1 cellular context compared by ENCODE assay signal in the genomic region with DNA sequence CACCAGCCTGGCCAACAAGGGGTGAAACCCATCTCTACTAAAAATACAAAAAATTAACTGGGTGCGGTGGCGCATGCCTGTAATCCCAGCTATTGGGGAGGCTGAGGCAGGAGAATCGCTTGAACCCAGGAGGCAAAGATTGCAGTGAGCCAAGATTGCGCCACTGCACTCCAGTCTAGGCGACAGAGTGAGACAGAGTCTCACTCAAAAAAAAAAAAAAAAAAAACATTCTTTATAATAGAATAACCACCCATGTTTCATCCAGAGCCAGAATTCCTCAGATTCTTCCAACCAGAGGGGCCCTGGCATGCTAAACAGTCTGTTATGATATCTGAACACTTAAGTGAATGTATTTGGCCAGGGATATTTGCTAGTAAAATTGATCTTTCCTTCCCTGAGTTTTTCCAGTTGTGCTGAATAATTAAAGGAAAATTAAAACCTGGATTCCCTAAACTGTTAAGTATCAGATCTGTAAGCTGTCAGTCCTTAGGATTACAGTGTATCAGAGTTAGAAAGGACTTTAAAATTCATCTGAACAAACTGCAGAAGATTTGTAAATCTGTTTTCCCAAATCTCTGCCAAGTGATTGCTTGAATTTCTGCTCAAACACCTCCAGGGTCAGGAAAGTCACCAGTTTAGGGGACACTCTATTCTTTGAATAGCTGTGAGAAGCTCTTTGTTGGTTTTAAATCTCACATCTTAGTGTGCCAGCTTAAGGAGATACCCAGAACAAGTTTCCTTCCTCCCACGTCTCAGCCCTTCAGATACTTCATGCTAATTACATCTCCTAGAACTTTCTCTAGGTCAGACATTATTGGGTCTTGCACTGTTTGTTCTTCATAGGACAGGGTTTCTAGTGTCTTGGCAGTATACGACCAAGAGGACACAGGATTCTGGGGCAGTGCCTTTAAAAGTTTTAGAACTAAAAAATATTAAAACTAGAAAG.
TF ChIP-seq lines count a peak whose summit lies in the region.

No MANE protein-coding gene starts in this region.

TF ChIP-seq in GM23338, 12 proteins besides CTCF, POLR2A, EP300 and RAD21 (continued from another document):
- TF ChIP-seq, protein P1, sequence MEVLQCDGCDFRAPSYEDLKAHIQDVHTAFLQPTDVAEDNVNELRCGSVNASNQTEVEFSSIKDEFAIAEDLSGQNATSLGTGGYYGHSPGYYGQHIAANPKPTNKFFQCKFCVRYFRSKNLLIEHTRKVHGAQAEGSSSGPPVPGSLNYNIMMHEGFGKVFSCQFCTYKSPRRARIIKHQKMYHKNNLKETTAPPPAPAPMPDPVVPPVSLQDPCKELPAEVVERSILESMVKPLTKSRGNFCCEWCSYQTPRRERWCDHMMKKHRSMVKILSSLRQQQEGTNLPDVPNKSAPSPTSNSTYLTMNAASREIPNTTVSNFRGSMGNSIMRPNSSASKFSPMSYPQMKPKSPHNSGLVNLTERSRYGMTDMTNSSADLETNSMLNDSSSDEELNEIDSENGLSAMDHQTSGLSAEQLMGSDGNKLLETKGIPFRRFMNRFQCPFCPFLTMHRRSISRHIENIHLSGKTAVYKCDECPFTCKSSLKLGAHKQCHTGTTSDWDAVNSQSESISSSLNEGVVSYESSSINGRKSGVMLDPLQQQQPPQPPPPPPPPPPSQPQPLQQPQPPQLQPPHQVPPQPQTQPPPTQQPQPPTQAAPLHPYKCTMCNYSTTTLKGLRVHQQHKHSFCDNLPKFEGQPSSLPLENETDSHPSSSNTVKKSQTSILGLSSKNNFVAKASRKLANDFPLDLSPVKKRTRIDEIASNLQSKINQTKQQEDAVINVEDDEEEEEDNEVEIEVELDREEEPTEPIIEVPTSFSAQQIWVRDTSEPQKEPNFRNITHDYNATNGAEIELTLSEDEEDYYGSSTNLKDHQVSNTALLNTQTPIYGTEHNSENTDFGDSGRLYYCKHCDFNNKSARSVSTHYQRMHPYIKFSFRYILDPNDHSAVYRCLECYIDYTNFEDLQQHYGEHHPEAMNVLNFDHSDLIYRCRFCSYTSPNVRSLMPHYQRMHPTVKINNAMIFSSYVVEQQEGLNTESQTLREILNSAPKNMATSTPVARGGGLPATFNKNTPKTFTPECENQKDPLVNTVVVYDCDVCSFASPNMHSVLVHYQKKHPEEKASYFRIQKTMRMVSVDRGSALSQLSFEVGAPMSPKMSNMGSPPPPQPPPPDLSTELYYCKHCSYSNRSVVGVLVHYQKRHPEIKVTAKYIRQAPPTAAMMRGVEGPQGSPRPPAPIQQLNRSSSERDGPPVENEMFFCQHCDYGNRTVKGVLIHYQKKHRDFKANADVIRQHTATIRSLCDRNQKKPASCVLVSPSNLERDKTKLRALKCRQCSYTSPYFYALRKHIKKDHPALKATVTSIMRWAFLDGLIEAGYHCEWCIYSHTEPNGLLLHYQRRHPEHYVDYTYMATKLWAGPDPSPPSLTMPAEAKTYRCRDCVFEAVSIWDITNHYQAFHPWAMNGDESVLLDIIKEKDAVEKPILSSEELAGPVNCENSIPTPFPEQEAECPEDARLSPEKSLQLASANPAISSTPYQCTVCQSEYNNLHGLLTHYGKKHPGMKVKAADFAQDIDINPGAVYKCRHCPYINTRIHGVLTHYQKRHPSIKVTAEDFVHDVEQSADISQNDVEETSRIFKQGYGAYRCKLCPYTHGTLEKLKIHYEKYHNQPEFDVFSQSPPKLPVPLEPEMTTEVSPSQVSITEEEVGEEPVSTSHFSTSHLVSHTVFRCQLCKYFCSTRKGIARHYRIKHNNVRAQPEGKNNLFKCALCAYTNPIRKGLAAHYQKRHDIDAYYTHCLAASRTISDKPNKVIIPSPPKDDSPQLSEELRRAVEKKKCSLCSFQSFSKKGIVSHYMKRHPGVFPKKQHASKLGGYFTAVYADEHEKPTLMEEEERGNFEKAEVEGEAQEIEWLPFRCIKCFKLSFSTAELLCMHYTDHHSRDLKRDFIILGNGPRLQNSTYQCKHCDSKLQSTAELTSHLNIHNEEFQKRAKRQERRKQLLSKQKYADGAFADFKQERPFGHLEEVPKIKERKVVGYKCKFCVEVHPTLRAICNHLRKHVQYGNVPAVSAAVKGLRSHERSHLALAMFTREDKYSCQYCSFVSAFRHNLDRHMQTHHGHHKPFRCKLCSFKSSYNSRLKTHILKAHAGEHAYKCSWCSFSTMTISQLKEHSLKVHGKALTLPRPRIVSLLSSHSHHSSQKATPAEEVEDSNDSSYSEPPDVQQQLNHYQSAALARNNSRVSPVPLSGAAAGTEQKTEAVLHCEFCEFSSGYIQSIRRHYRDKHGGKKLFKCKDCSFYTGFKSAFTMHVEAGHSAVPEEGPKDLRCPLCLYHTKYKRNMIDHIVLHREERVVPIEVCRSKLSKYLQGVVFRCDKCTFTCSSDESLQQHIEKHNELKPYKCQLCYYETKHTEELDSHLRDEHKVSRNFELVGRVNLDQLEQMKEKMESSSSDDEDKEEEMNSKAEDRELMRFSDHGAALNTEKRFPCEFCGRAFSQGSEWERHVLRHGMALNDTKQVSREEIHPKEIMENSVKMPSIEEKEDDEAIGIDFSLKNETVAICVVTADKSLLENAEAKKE (CRISPR knock-in tag; IDR thresholded peaks at IDR 0.05) = no peak
